Comparison of ENCODE assay signal across 29 cellular contexts in the genomic region with DNA sequence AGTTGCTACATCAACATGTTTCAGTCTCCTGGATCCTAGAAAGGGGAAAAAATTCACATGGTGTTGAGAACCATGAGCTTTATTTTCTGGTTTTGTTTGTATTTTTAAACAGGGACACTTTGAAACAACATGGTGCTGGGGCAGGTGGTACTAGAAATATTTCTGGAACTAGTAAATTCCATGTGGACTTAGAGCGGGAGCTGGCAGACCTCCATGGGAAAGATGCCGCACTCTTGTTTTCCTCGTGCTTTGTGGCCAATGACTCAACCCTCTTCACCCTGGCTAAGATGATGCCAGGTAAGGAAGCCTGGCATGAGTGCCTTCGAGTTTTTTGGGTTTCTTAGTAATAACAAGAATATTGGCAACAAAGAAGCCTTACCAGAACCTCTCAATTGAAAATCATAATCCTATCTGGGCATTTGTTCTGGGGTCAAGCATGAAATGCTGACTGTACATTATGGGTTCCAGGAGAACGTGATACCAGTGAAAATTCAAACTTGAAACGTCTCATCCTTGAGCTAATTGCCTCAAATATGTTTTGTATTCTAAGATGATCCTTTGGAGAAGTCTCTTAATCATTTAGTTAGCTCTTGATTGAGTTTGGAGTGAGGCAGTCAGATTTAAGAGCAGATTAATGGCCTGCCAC. TPM values are rescaled to one million over a fixed set of nuclear protein-coding genes. Genes with fewer than 3 reads are reported as not detected.
DNase-seq lines count a peak whose midpoint lies in the region; ATAC-seq and TF ChIP-seq lines count a peak whose summit lies in the region.
"Had no signal": no experiment of that assay in that cellular context is flagged by ENCODE, and none has a peak within 500 bp of the region (broad histone marks: within the 10 kb centered on the region; RNA-seq: fewer than 3 reads in every experiment).

No MANE protein-coding gene starts in this region.

- H3K4me3 Mint-ChIP-seq in activated CD8-positive, alpha-beta memory T cell treated with anti-CD3 and anti-CD28 coated beads, Interleukin-2, amount 10 ng/mL, durations not matched to agents 7 days and 5 days, result no peak overlapping the region
- no peak overlapping the region for H3K4me3 Mint-ChIP-seq in naive thymus-derived CD4-positive, alpha-beta T cell
- H3K4me3 Mint-ChIP-seq in H9, result no peak overlapping the region
- H3K4me3 Mint-ChIP-seq: brain; dendritic cell treated with granulocyte-macrophage colony-stimulating factor and Interleukin-4, amounts not matched to agents 40 ng/mL and 50 ng/mL, for 4 days; nephron; T-helper 17 cell had no signal

- H3K4me3 ChIP-seq in PC-3 (ENCODE audit: low read length) (no peak overlapping the region), osteoblast (ENCODE audit: insufficient read depth, low read length) (no peak overlapping the region)
- H3K4me3 ChIP-seq in naive thymus-derived CD4-positive, alpha-beta T cell (ENCODE audit: low read length), result no peak overlapping the region
- H3K4me3 ChIP-seq: BLaER1, Peyer's patch had no signal

- H3T11ph ChIP-seq in H9 (ENCODE audit: low read length), result no peak overlapping the region

- H3K27me3 ChIP-seq in PC-3 (ENCODE audit: low read length), result no peaks in the 10 kb centered on the region
- H3K27me3 ChIP-seq in osteoblast (ENCODE audit: insufficient read depth, low read length), result no peaks in the 10 kb centered on the region
- no peaks in the 10 kb centered on the region for H3K27me3 ChIP-seq in naive thymus-derived CD4-positive, alpha-beta T cell (ENCODE audit: control insufficient read depth in 2 of 2, insufficient read depth in 2 of 2, low read length in 2 of 2)
- H3K27me3 ChIP-seq in H9 (ENCODE audit: insufficient read depth, low read length), result no peaks in the 10 kb centered on the region
- H3K27me3 ChIP-seq: BLaER1, Peyer's patch had no signal

- H3K9me3 ChIP-seq in PC-3 (ENCODE audit: low read length) (no peaks in the 10 kb centered on the region), osteoblast (ENCODE audit: low read depth, low read length) (no peaks in the 10 kb centered on the region), H9 (ENCODE audit: control insufficient read depth, low read depth, low read length) (no peaks in the 10 kb centered on the region)
- no peaks in the 10 kb centered on the region for H3K9me3 ChIP-seq in naive thymus-derived CD4-positive, alpha-beta T cell (ENCODE audit: control insufficient read depth in 2 of 3, low read length in 3 of 3)
- H3K9me3 ChIP-seq: BLaER1, Peyer's patch had no signal

- CTCF ChIA-PET in activated CD8-positive, alpha-beta memory T cell treated with anti-CD3 and anti-CD28 coated beads, Interleukin-2, amount 10 ng/mL, durations not matched to agents 7 days and 5 days (lab: Charles Lee), result interaction anchor here (1.0 to 2.6 kb wide), 6 partner anchors 11 to 204 kb away, joined by 3 to 19 read pairs (median 5); no protein-coding TSS in a partner anchor
- CTCF ChIA-PET in PC-3 (lab: Charles Lee), result interaction anchor here (1.1 kb wide), 1 partner anchor 13 kb away, joined by 3 read pairs; no protein-coding TSS in a partner anchor
- CTCF ChIA-PET in naive thymus-derived CD4-positive, alpha-beta T cell (lab: Charles Lee), result no interaction called here

- no peaks in the 10 kb centered on the region for H3K23me2 ChIP-seq in H9 (ENCODE audit: insufficient read length, low read depth, low read length, poor library complexity, severe bottlenecking)

- H3K27ac ChIP-seq in PC-3 (ENCODE audit: low read length), result peak overlapping the region; percentile 88
- H3K27ac ChIP-seq in osteoblast (ENCODE audit: low read depth, low read length), result no peak overlapping the region
- H3K27ac ChIP-seq in naive thymus-derived CD4-positive, alpha-beta T cell (ENCODE audit: low read depth, low read length), result no peak overlapping the region
- H3K27ac ChIP-seq in H9 (ENCODE audit: insufficient read length, low read depth, low read length), result no peak overlapping the region
- H3K27ac ChIP-seq: BLaER1, parathyroid adenoma, Peyer's patch, WERI-Rb-1 had no signal

- peaks cover 5% of the 10 kb centered on the region for H3F3A ChIP-seq in PC-3 (ENCODE audit: low read length, unreplicated experiment)

- no peaks in the 10 kb centered on the region for H3K9me2 ChIP-seq in PC-3 (replicated peaks; ENCODE audit: low read length)

- no peak overlapping the region for H2AK5ac ChIP-seq in H9 (ENCODE audit: insufficient read length, low read length)

- no peak for ATAC-seq in activated CD8-positive, alpha-beta memory T cell treated with anti-CD3 and anti-CD28 coated beads, Interleukin-2, amount 10 ng/mL, durations not matched to agents 7 days and 5 days
- peak; percentile 55 for ATAC-seq in PC-3
- ATAC-seq in naive thymus-derived CD4-positive, alpha-beta T cell, result no peak
- ATAC-seq: left cardiac atrium, sciatic nerve, T-helper 17 cell had no signal

- no TSS peak for BruUV-seq in PC-3 (replicated peaks; lab: Mats Ljungman, UMichigan)

- no CpG with 5 or more reads among the region's 6 CpGs for WGBS in H9 (ENCODE audit: extremely low coverage, insufficient read length, low lambda C conversion rate)

- peaks cover 71% of the 10 kb centered on the region for H3K36me3 Mint-ChIP-seq in activated CD8-positive, alpha-beta memory T cell treated with anti-CD3 and anti-CD28 coated beads, Interleukin-2, amount 10 ng/mL, durations not matched to agents 7 days and 5 days
- H3K36me3 Mint-ChIP-seq in naive thymus-derived CD4-positive, alpha-beta T cell, result peaks cover 14 to 73% (median 46%) of the 10 kb centered on the region in 5 donors
- peaks cover 49 to 97% (median 96%) of the 10 kb centered on the region in 3 experiments; a peak in 6 of 7 replicates for H3K36me3 Mint-ChIP-seq in H9 (ENCODE audit: insufficient read depth in 1 of 3, low read depth in 3 of 3)

- no peak overlapping the region for H4K91ac ChIP-seq in H9 (ENCODE audit: insufficient read length, low read depth, low read length)

- H3K27me3 Mint-ChIP-seq in activated CD8-positive, alpha-beta memory T cell treated with anti-CD3 and anti-CD28 coated beads, Interleukin-2, amount 10 ng/mL, durations not matched to agents 7 days and 5 days, result no peaks in the 10 kb centered on the region
- no peaks in the 10 kb centered on the region for H3K27me3 Mint-ChIP-seq in naive thymus-derived CD4-positive, alpha-beta T cell
- H3K27me3 Mint-ChIP-seq in H9 (ENCODE audit: low read depth), result no peaks in the 10 kb centered on the region
- H3K27me3 Mint-ChIP-seq: dendritic cell treated with granulocyte-macrophage colony-stimulating factor and Interleukin-4, amounts not matched to agents 40 ng/mL and 50 ng/mL, for 4 days; T-helper 17 cell had no signal

- H3K79me1 ChIP-seq in H9 (ENCODE audit: insufficient read depth, low read depth, low read length, poor library complexity, severe bottlenecking), result no peaks in the 10 kb centered on the region

- H4K5ac ChIP-seq in H9 (ENCODE audit: insufficient read length, low read depth, low read length), result no peak overlapping the region

- H2AFZ ChIP-seq in PC-3 (ENCODE audit: low read length) (no peak overlapping the region), osteoblast (ENCODE audit: low read length) (no peak overlapping the region), H9 (ENCODE audit: low read length) (no peak overlapping the region)
- H2AFZ ChIP-seq: parathyroid adenoma had no signal

- POLR2A ChIA-PET in PC-3 (lab: Charles Lee; ENCODE audit: unreplicated experiment), result interaction anchor here (0.5 to 0.6 kb wide), 3 partner anchors 12 to 153 kb away, joined by 3 to 11 read pairs (median 4); no protein-coding TSS in a partner anchor
- POLR2A ChIA-PET in naive thymus-derived CD4-positive, alpha-beta T cell (lab: Charles Lee), result interaction anchor here (1.2 kb wide), 1 partner anchor 16 kb away, joined by 3 read pairs; no protein-coding TSS in a partner anchor

- H3K4me2 ChIP-seq in PC-3 (ENCODE audit: low read length), result peak overlapping the region; percentile 47
- no peak overlapping the region for H3K4me2 ChIP-seq in osteoblast (ENCODE audit: insufficient read depth, low read length)
- H3K4me2 ChIP-seq in H9 (ENCODE audit: insufficient read depth, insufficient read length, low read length), result no peak overlapping the region
- H3K4me2 ChIP-seq: BLaER1 had no signal

- intact Hi-C loops in PC-3 (cut with micrococcal nuclease), result loop anchor here (2.0 kb wide), 1 partner anchor 35 kb away; no protein-coding TSS in a partner anchor
- intact Hi-C loops in naive thymus-derived CD4-positive, alpha-beta T cell (cut with micrococcal nuclease), result no loop called here

- no peak overlapping the region for H3K4ac ChIP-seq in H9 (ENCODE audit: low read depth, low read length)

- H3K9me3 Mint-ChIP-seq in activated CD8-positive, alpha-beta memory T cell treated with anti-CD3 and anti-CD28 coated beads, Interleukin-2, amount 10 ng/mL, durations not matched to agents 7 days and 5 days (ENCODE audit: low read depth), result no peaks in the 10 kb centered on the region
- no peaks in the 10 kb centered on the region for H3K9me3 Mint-ChIP-seq in naive thymus-derived CD4-positive, alpha-beta T cell
- H3K9me3 Mint-ChIP-seq in H9, result no peaks in the 10 kb centered on the region
- H3K9me3 Mint-ChIP-seq: brain; dendritic cell treated with granulocyte-macrophage colony-stimulating factor and Interleukin-4, amounts not matched to agents 40 ng/mL and 50 ng/mL, for 4 days; nephron had no signal

- H3K36me3 ChIP-seq in PC-3 (ENCODE audit: low read depth, low read length), result peaks cover 87% of the 10 kb centered on the region
- H3K36me3 ChIP-seq in osteoblast (ENCODE audit: insufficient read depth, low read length), result peaks cover 93% of the 10 kb centered on the region
- peaks cover 32 to 92% (median 41%) of the 10 kb centered on the region in 3 experiments for H3K36me3 ChIP-seq in naive thymus-derived CD4-positive, alpha-beta T cell (ENCODE audit: control insufficient read depth in 2 of 3, insufficient read depth in 3 of 3, low read length in 3 of 3)

- TF ChIP-seq CTCF in PC-3 (conservative IDR thresholded peaks at IDR 0.05; ENCODE audit: low read depth, low read length) (no peak), osteoblast (IDR thresholded peaks at IDR 0.05; ENCODE audit: extremely low read depth, low read depth, low read length) (no peak), H9 (conservative IDR thresholded peaks at IDR 0.05) (no peak)

- peaks cover 14% of the 10 kb centered on the region; the same call in 1 of the 2 replicates for H3K79me2 ChIP-seq in PC-3 (ENCODE audit: low read length)
- no peaks in the 10 kb centered on the region for H3K79me2 ChIP-seq in osteoblast (ENCODE audit: insufficient read depth, low read length)
- no peaks in the 10 kb centered on the region for H3K79me2 ChIP-seq in H9 (ENCODE audit: insufficient read depth, low read length)
- H3K79me2 ChIP-seq: parathyroid adenoma had no signal

- H2BK12ac ChIP-seq in H9 (ENCODE audit: insufficient read length, low read depth, low read length), result no peak overlapping the region

- no peak overlapping the region for H4K8ac ChIP-seq in H9 (replicated peaks; ENCODE audit: insufficient read length, low read depth, low read length)

- H3K56ac ChIP-seq in H9 (ENCODE audit: insufficient read length, low read depth, low read length), result no peak overlapping the region

- no peak overlapping the region for H3K23ac ChIP-seq in H9 (ENCODE audit: insufficient read length, low read depth, low read length)

- no peak overlapping the region for H3K14ac ChIP-seq in H9 (ENCODE audit: insufficient read depth, low read length)

- H2BK120ac ChIP-seq in H9 (ENCODE audit: low read depth, low read length, poor library complexity, severe bottlenecking), result no peak overlapping the region

- no peak overlapping the region for H3K18ac ChIP-seq in H9 (ENCODE audit: insufficient read length, low read depth, low read length)

- no peak for DNase-seq in activated CD8-positive, alpha-beta memory T cell treated with anti-CD3 and anti-CD28 coated beads, Interleukin-2, amount 10 ng/mL, durations not matched to agents 7 days and 5 days
- no peak for DNase-seq in activated CD8-positive, alpha-beta memory T cell treated with anti-CD3 and anti-CD28 coated beads, Interleukin-2, amount 50 U/mL, for 4 hours
- DNase-seq in PC-3 (peak; percentile 95), cerebellar nuclear complex (lab: John Stamatoyannopoulos, UW) (peak; percentile 24 to 57), osteoblast (ENCODE audit: insufficient read length, low spot score, missing footprints) (peak; percentile 79), H9 (no peak), SW480 (ENCODE audit: low spot score) (no peak)
- no peak for DNase-seq in naive thymus-derived CD4-positive, alpha-beta T cell
- DNase-seq: activated CD4-positive, alpha-beta T cell treated with anti-CD3 and anti-CD28 coated beads, Interleukin-2, amount 50 U/mL, for 4 hours; activated naive CD4-positive, alpha-beta T cell treated with anti-CD3 and anti-CD28 coated beads, Interleukin-2, amount 50 U/mL, for 16 hours; activated T-cell treated with anti-CD3 and anti-CD28 coated beads, Interleukin-2, amount 50 U/mL, for 48 hours; glutamatergic neuron; GOT3; left cardiac atrium; midbrain; NCI-H1436 treated with DMSO at 0.1 percent for 48 hours; NCI-H510A treated with DMSO at 0.1 percent for 48 hours; NK-92 treated with Interleukin-12 subunit alpha and Interleukin-12 subunit beta, amount 100 ng/mL, for 24 hours; Peyer's patch; T-helper 17 cell; WERI-Rb-1 had no signal

- no peak overlapping the region for H2BK15ac ChIP-seq in H9 (ENCODE audit: low read depth, low read length)

- H3K4me1 ChIP-seq in PC-3 (ENCODE audit: insufficient read depth, low read length), result peaks cover 45% of the 10 kb centered on the region
- peaks cover 4% of the 10 kb centered on the region for H3K4me1 ChIP-seq in osteoblast (ENCODE audit: insufficient read depth, low read length)
- H3K4me1 ChIP-seq in naive thymus-derived CD4-positive, alpha-beta T cell (ENCODE audit: control insufficient read depth in 2 of 2, insufficient read depth in 2 of 2, low read length in 2 of 2), result peaks cover 0 to 7% of the 10 kb centered on the region in 2 donors
- no peaks in the 10 kb centered on the region for H3K4me1 ChIP-seq in H9 (ENCODE audit: insufficient read depth, low read length)
- H3K4me1 ChIP-seq: parathyroid adenoma had no signal

- H3K4me1 Mint-ChIP-seq in activated CD8-positive, alpha-beta memory T cell treated with anti-CD3 and anti-CD28 coated beads, Interleukin-2, amount 10 ng/mL, durations not matched to agents 7 days and 5 days, result peaks cover 44% of the 10 kb centered on the region
- peaks cover 11 to 51% (median 16%) of the 10 kb centered on the region in 7 donors for H3K4me1 Mint-ChIP-seq in naive thymus-derived CD4-positive, alpha-beta T cell
- no peaks in the 10 kb centered on the region for H3K4me1 Mint-ChIP-seq in H9
- H3K4me1 Mint-ChIP-seq: brain had no signal

- H2BK5ac ChIP-seq in H9 (ENCODE audit: insufficient read length, low read length), result no peak overlapping the region

- no peak overlapping the region for H2BK20ac ChIP-seq in H9 (ENCODE audit: low read depth, low read length, poor library complexity, severe bottlenecking)

- peak overlapping the region; percentile 4 for H3K27ac Mint-ChIP-seq in activated CD8-positive, alpha-beta memory T cell treated with anti-CD3 and anti-CD28 coated beads, Interleukin-2, amount 10 ng/mL, durations not matched to agents 7 days and 5 days
- H3K27ac Mint-ChIP-seq in naive thymus-derived CD4-positive, alpha-beta T cell, result no peak overlapping the region
- no peak overlapping the region for H3K27ac Mint-ChIP-seq in H9
- H3K27ac Mint-ChIP-seq: brain; dendritic cell treated with granulocyte-macrophage colony-stimulating factor and Interleukin-4, amounts not matched to agents 40 ng/mL and 50 ng/mL, for 4 days; nephron had no signal

- no peaks in the 10 kb centered on the region for H4K20me1 ChIP-seq in PC-3 (ENCODE audit: low read length)
- H4K20me1 ChIP-seq in osteoblast (ENCODE audit: insufficient read depth, low read length), result peaks cover 3% of the 10 kb centered on the region
- no peaks in the 10 kb centered on the region for H4K20me1 ChIP-seq in H9 (ENCODE audit: control insufficient read depth, insufficient read depth, insufficient read length)
- H4K20me1 ChIP-seq: BLaER1 had no signal

- H3K9ac ChIP-seq in PC-3 (ENCODE audit: low read length) (peak overlapping the region; percentile 35), H9 (ENCODE audit: extremely low read depth, insufficient read length, low read length) (no peak overlapping the region)
- H3K9ac ChIP-seq: BLaER1, parathyroid adenoma had no signal

RNA-seq across cellular contexts. Expression of gene ALAS1, which starts 7.9 kb away (rescaled TPM):
- total RNA-seq in activated CD8-positive, alpha-beta memory T cell treated with anti-CD3 and anti-CD28 coated beads, Interleukin-2, amount 10 ng/mL, durations not matched to agents 7 days and 5 days, result 10 to 100 TPM; 61.3 to 84.2 TPM
- total RNA-seq in PC-3 (2014; rRNA removed) (63.5 and 69.5 TPM in 2 replicates), osteoblast (35.4 and 39.1 TPM in 2 replicates), H9 (2021) (39.1 and 40.4 TPM in 2 replicates)
- 10 to 100 TPM; 12.6 to 74.3 (median 27.4) TPM for total RNA-seq in naive thymus-derived CD4-positive, alpha-beta T cell
- 10 to 100 TPM; 18.7 to 37.6 TPM for polyA plus RNA-seq in naive thymus-derived CD4-positive, alpha-beta T cell

RNA-seq across cellular contexts. Expression of gene TLR9, which starts 19.6 kb away (rescaled TPM):
- under 1 TPM in 1 of 2 experiments, not detected in 1; 0.64 TPM for total RNA-seq in activated CD8-positive, alpha-beta memory T cell treated with anti-CD3 and anti-CD28 coated beads, Interleukin-2, amount 10 ng/mL, durations not matched to agents 7 days and 5 days
- not detected in 2 replicates for total RNA-seq in PC-3 (2014; rRNA removed)
- not detected in 2 replicates for total RNA-seq in osteoblast
- 1 to 10 TPM in 3 of 5 experiments, under 1 TPM in 2; 0.27 to 2.5 (median 1.6) TPM for total RNA-seq in naive thymus-derived CD4-positive, alpha-beta T cell
- polyA plus RNA-seq in naive thymus-derived CD4-positive, alpha-beta T cell, result under 1 TPM in 1 of 2 donors, not detected in 1; 0.16 TPM
- not detected in 2 replicates for total RNA-seq in H9 (2021)
- total RNA-seq: A673, SK-MEL-5 had no signal

RNA-seq across cellular contexts. Expression of gene TWF2, which starts 33.1 kb away (rescaled TPM):
- 100 to 1,000 TPM; 110 to 131 TPM for total RNA-seq in activated CD8-positive, alpha-beta memory T cell treated with anti-CD3 and anti-CD28 coated beads, Interleukin-2, amount 10 ng/mL, durations not matched to agents 7 days and 5 days
- total RNA-seq in PC-3 (2014; rRNA removed), result 147 and 166 TPM in 2 replicates
- 115 and 138 TPM in 2 replicates for total RNA-seq in osteoblast
- 100 to 1,000 TPM in 1 of 5 experiments, 10 to 100 TPM in 4; 38.7 to 110 (median 63.7) TPM for total RNA-seq in naive thymus-derived CD4-positive, alpha-beta T cell
- 100 to 1,000 TPM; 104 to 147 TPM for polyA plus RNA-seq in naive thymus-derived CD4-positive, alpha-beta T cell
- total RNA-seq in H9 (2021), result 44.8 and 50.9 TPM in 2 replicates

RNA-seq across cellular contexts. Expression of gene PPM1M, which starts 39.7 kb away (rescaled TPM):
- 10 to 100 TPM; 91.1 to 94.1 TPM for total RNA-seq in activated CD8-positive, alpha-beta memory T cell treated with anti-CD3 and anti-CD28 coated beads, Interleukin-2, amount 10 ng/mL, durations not matched to agents 7 days and 5 days
- 8.5 and 12.4 TPM in 2 replicates for total RNA-seq in PC-3 (2014; rRNA removed)
- total RNA-seq in osteoblast, result 23.9 and 28.2 TPM in 2 replicates
- 10 to 100 TPM; 55.8 to 81.0 (median 74.5) TPM for total RNA-seq in naive thymus-derived CD4-positive, alpha-beta T cell
- 100 to 1,000 TPM in 1 of 2 donors, 10 to 100 TPM in 1; 68.8 to 135 TPM for polyA plus RNA-seq in naive thymus-derived CD4-positive, alpha-beta T cell
- 6.1 and 7.4 TPM in 2 replicates for total RNA-seq in H9 (2021)

RNA-seq across cellular contexts. Expression of gene POC1A, which starts 51.6 kb away (rescaled TPM):
- total RNA-seq in activated CD8-positive, alpha-beta memory T cell treated with anti-CD3 and anti-CD28 coated beads, Interleukin-2, amount 10 ng/mL, durations not matched to agents 7 days and 5 days, result 10 to 100 TPM; 29.3 to 29.5 TPM
- total RNA-seq in PC-3 (2014; rRNA removed) (41.5 and 43.0 TPM in 2 replicates), osteoblast (1.8 and 3.2 TPM in 2 replicates), H9 (2021) (29.0 and 29.3 TPM in 2 replicates)
- 10 to 100 TPM in 1 of 5 experiments, 1 to 10 TPM in 2, under 1 TPM in 2; 0.58 to 19.7 (median 1.2) TPM for total RNA-seq in naive thymus-derived CD4-positive, alpha-beta T cell
- 1 to 10 TPM; 1.8 to 2.5 TPM for polyA plus RNA-seq in naive thymus-derived CD4-positive, alpha-beta T cell

Comparison
In these comparisons a context has a peak if more than half of its experiments do, and no peak if none do; other contexts are left out.
1. DNase-seq: peak in PC-3 (single experiment), cerebellar nuclear complex (2 of 2) and osteoblast (single experiment); none in activated CD8-positive, alpha-beta memory T cell treated with anti-CD3 and anti-CD28 coated beads, Interleukin-2, amount 10 ng/mL, durations not matched to agents 7 days and 5 days (single experiment), activated CD8-positive, alpha-beta memory T cell treated with anti-CD3 and anti-CD28 coated beads, Interleukin-2, amount 50 U/mL, for 4 hours (single experiment), naive thymus-derived CD4-positive, alpha-beta T cell (0 of 9), H9 (single experiment) and SW480 (single experiment).